Comparison of ENCODE assay signal across 1 cellular context in the genomic region with DNA sequence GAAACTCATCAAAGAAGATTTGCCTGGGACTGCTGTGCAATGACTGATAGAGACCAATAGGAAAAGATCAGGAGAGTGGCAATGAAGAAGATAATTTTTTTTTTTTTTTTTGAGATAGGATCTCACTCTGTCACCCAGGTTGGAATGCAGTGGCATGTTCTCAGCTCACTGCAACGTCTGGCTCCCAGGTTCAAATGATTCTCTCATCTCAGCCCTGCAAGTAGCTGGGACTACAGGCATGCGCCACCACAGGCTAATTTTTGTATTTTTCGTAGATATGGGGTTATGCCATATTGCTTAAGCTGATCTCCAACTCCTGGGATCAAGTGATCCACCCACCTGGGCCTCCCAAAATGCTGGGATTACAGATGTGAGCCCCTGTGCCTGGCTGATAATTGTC.
TF ChIP-seq lines count a peak whose summit lies in the region.

No MANE protein-coding gene starts in this region.

TF ChIP-seq in K562, 482 proteins besides CTCF, POLR2A, EP300 and RAD21 (continued from another document):
- TF ChIP-seq, protein P1, sequence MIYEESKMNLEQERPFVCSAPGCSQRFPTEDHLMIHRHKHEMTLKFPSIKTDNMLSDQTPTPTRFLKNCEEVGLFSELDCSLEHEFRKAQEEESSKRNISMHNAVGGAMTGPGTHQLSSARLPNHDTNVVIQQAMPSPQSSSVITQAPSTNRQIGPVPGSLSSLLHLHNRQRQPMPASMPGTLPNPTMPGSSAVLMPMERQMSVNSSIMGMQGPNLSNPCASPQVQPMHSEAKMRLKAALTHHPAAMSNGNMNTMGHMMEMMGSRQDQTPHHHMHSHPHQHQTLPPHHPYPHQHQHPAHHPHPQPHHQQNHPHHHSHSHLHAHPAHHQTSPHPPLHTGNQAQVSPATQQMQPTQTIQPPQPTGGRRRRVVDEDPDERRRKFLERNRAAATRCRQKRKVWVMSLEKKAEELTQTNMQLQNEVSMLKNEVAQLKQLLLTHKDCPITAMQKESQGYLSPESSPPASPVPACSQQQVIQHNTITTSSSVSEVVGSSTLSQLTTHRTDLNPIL (CRISPR knock-in tag; IDR thresholded peaks at IDR 0.05): no peak
- TF ChIP-seq TFAM (CRISPR knock-in tag; conservative IDR thresholded peaks at IDR 0.05): no peak
- TF ChIP-seq POLR2AphosphoS5 (IDR thresholded peaks at IDR 0.05; ENCODE audit: control insufficient read depth, insufficient read depth, low read depth, low read length): no peak
- no peak for TF ChIP-seq FOXP1 (CRISPR knock-in tag; IDR thresholded peaks at IDR 0.05)
- no peak for TF ChIP-seq SMAD4 (CRISPR knock-in tag; conservative IDR thresholded peaks at IDR 0.05)
- TF ChIP-seq BCOR (IDR thresholded peaks at IDR 0.05): no peak
